Comparison of ENCODE assay signal across 8 cellular contexts in genomic region chr20:39269031-39269461, GRCh38.
DNase-seq lines count a peak whose midpoint lies in the region; ATAC-seq and TF ChIP-seq lines count a peak whose summit lies in the region.

No MANE protein-coding gene starts in this region.

- H3K27ac Mint-ChIP-seq in nephron: peak overlapping the region; percentile 71 to 81 (median 74)

- H3K79me1 ChIP-seq in IMR-90 (ENCODE audit: low read depth in 1 of 2, low read length in 2 of 2): no peaks in the 10 kb centered on the region

- POLR2A ChIA-PET in IMR-90 (lab: Charles Lee; ENCODE audit: unreplicated experiment): no interaction called here

- peaks cover 14% of the 10 kb centered on the region for H3K27me3 Mint-ChIP-seq in nephron (ENCODE audit: low read depth)

- no peak for TF ChIP-seq POLR2A in IMR-90 (IDR thresholded peaks at IDR 0.05; ENCODE audit: low read depth, low read length)

- BruUV-seq in IMR-90 (replicated peaks; lab: Mats Ljungman, UMichigan): no TSS peak

- H3K4me1 ChIP-seq in IMR-90 (ENCODE audit: control insufficient read depth, insufficient read depth, low read length) (no peaks in the 10 kb centered on the region), aorta (ENCODE audit: control insufficient read depth in 1 of 2, insufficient read depth in 2 of 2, low read length in 2 of 2) (no peaks in the 10 kb centered on the region)

- no peaks in the 10 kb centered on the region for H3K36me3 ChIP-seq in IMR-90 (ENCODE audit: control insufficient read depth, insufficient read depth, low read length)
- H3K36me3 ChIP-seq in WERI-Rb-1: no peaks in the 10 kb centered on the region
- no peaks in the 10 kb centered on the region for H3K36me3 ChIP-seq in aorta (ENCODE audit: control insufficient read depth in 1 of 2, insufficient read depth in 2 of 2, low read length in 1 of 2)

- 13% methylated on average over 1 of the region's 7 CpGs; no CpG with 5 or more reads in 1 of the 2 experiments for WGBS in IMR-90 (ENCODE audit: extremely low coverage in 2 of 2, insufficient read length in 1 of 2), 2 experiments
- WGBS in aorta, 2 donors: 48 to 61% methylated on average over 6 to 7 of the region's 7 CpGs

- peak; percentile 64 for TF ChIP-seq CTCF in IMR-90 (conservative IDR thresholded peaks at IDR 0.05; ENCODE audit: low read depth, low read length)
- TF ChIP-seq CTCF in WERI-Rb-1 (IDR thresholded peaks at IDR 0.05; ENCODE audit: low read depth, low read length): peak; percentile 88
- TF ChIP-seq CTCF in epithelial cell of proximal tubule (conservative IDR thresholded peaks at IDR 0.05; ENCODE audit: low read depth, low read length): peak; percentile 89
- TF ChIP-seq CTCF in nephron (IDR thresholded peaks at IDR 0.05; ENCODE audit: unreplicated experiment in 3 of 3): peak; percentile 87 to 94 (median 88)

- no peaks in the 10 kb centered on the region for H3K9me3 ChIP-seq in IMR-90 (ENCODE audit: control insufficient read depth, insufficient read depth, low read length)
- no peaks in the 10 kb centered on the region for H3K9me3 ChIP-seq in WERI-Rb-1 (ENCODE audit: severe bottlenecking)
- H3K9me3 ChIP-seq in aorta (ENCODE audit: control insufficient read depth, low read length): no peaks in the 10 kb centered on the region

- no peaks in the 10 kb centered on the region for H3K9me3 Mint-ChIP-seq in nephron

- no peak overlapping the region for H3K27ac ChIP-seq in IMR-90 (ENCODE audit: insufficient read depth, low read length)
- H3K27ac ChIP-seq in WERI-Rb-1: no peak overlapping the region
- no peak overlapping the region for H3K27ac ChIP-seq in aorta (ENCODE audit: low read depth in 1 of 2, low read length in 2 of 2)

- no peak overlapping the region for H2BK20ac ChIP-seq in IMR-90 (ENCODE audit: low read depth, low read length)

- no peak overlapping the region for H3K4me3 ChIP-seq in IMR-90 (ENCODE audit: insufficient read depth, low read depth, low read length)
- no peak overlapping the region for H3K4me3 ChIP-seq in WERI-Rb-1 (ENCODE audit: low read depth, low read length)
- H3K4me3 ChIP-seq in epithelial cell of proximal tubule (ENCODE audit: low read depth, low read length): no peak overlapping the region
- no peak overlapping the region for H3K4me3 ChIP-seq in aorta (ENCODE audit: low read length in 2 of 2)

- no peak overlapping the region for H4K91ac ChIP-seq in IMR-90 (ENCODE audit: insufficient read depth, low read depth, low read length)

- H3K27me3 ChIP-seq in IMR-90 (ENCODE audit: control insufficient read depth, insufficient read depth, low read length): no peaks in the 10 kb centered on the region
- H3K27me3 ChIP-seq in WERI-Rb-1 (ENCODE audit: insufficient read depth, low read depth, severe bottlenecking): peaks cover 76% of the 10 kb centered on the region
- H3K27me3 ChIP-seq in aorta (ENCODE audit: control insufficient read depth in 1 of 2, insufficient read depth in 2 of 2, low read length in 1 of 2): no peaks in the 10 kb centered on the region

- H3K56ac ChIP-seq in IMR-90 (ENCODE audit: extremely low read depth, insufficient read depth, low read length): no peak overlapping the region

- peak; percentile 62 for ATAC-seq in GM18909 (IDR thresholded peaks at IDR 0.05; ENCODE audit: poor library complexity, unreplicated experiment)
- ATAC-seq in IMR-90 (ENCODE audit: low read depth): peak; percentile 89
- ATAC-seq in aorta (ENCODE audit: low FRiP score): peak; percentile 73
- ATAC-seq in GM19467 (IDR thresholded peaks at IDR 0.05; ENCODE audit: unreplicated experiment): no peak

- no peak overlapping the region for H2BK15ac ChIP-seq in IMR-90 (ENCODE audit: low read depth, low read length)

- H3K23ac ChIP-seq in IMR-90 (ENCODE audit: low read depth, low read length): no peak overlapping the region

- no peak overlapping the region for H3K9ac ChIP-seq in IMR-90 (ENCODE audit: low read depth, low read length)

- no peak overlapping the region for H2BK120ac ChIP-seq in IMR-90 (ENCODE audit: low read depth, low read length)

- no peak overlapping the region for H2AFZ ChIP-seq in IMR-90 (replicated peaks; ENCODE audit: low read length, poor library complexity)

- peak overlapping the region; percentile 19 for H2AK9ac ChIP-seq in IMR-90 (replicated peaks; ENCODE audit: low read depth, low read length, poor library complexity)

- peak; percentile 71 for TF ChIP-seq RAD21 in IMR-90 (IDR thresholded peaks at IDR 0.05; ENCODE audit: low read length)

- no peak overlapping the region for H3K14ac ChIP-seq in IMR-90 (replicated peaks; ENCODE audit: low read depth, low read length)

- in situ Hi-C loops in IMR-90 (cut with MboI; ENCODE audit: low sequenced_read_pairs): no loop called here

- H3K4ac ChIP-seq in IMR-90 (ENCODE audit: low read depth, low read length): no peak overlapping the region

- H3K4me1 Mint-ChIP-seq in nephron: peaks cover 41% of the 10 kb centered on the region

- H3K36me3 Mint-ChIP-seq in nephron (ENCODE audit: low read depth): no peaks in the 10 kb centered on the region

- no peak overlapping the region for H2AK5ac ChIP-seq in IMR-90 (ENCODE audit: low read depth, low read length)

- dilution Hi-C loops in IMR-90 (cut with HindIII; ENCODE audit: low sequenced_read_pairs, unreplicated experiment): no loop called here

- H4K20me1 ChIP-seq in IMR-90 (ENCODE audit: insufficient read depth, low read length): no peaks in the 10 kb centered on the region

- DNase-seq in CD1c-positive myeloid dendritic cell (ENCODE audit: extremely low spot score) (peak; percentile 4), IMR-90 (peak; percentile 3), WERI-Rb-1 (peak; percentile 48), epithelial cell of proximal tubule (ENCODE audit: low read depth) (no peak), aorta (peak in 1 of 2 donors; percentile 84)

- H4K8ac ChIP-seq in IMR-90 (ENCODE audit: low read depth in 2 of 2, low read length in 2 of 2): no peak overlapping the region

- intact Hi-C loops in IMR-90 (cut with micrococcal nuclease): loop anchor here (1.0 kb wide), 2 partner anchors 1420 to 1694 kb away; partner anchors contain the start of gene MAFB
- intact Hi-C loops in aorta (cut with DNase I): loop anchor here (2.0 to 5.0 kb wide), 2 partner anchors 604 to 1693 kb away; no protein-coding TSS in a partner anchor

- no peak overlapping the region for H3K18ac ChIP-seq in IMR-90 (ENCODE audit: low read depth, low read length)

- no peaks in the 10 kb centered on the region for H3K9me1 ChIP-seq in IMR-90 (ENCODE audit: insufficient read depth, low read length)

- H3K4me2 ChIP-seq in IMR-90 (ENCODE audit: low read depth, low read length): no peak overlapping the region

- no peak overlapping the region for H2BK5ac ChIP-seq in IMR-90 (ENCODE audit: low read depth, low read length, poor library complexity, severe bottlenecking)

- H4K5ac ChIP-seq in IMR-90 (ENCODE audit: low read depth, low read length): no peak overlapping the region

- CTCF ChIA-PET in IMR-90 (lab: Yijun Ruan, JAX): interaction anchor here (0.8 to 1.0 kb wide), 2 partner anchors 10 to 1421 kb away, joined by 3 to 4 read pairs; no protein-coding TSS in a partner anchor

- no peak overlapping the region for H3K4me3 Mint-ChIP-seq in nephron

TF ChIP-seq in IMR-90, 13 proteins besides CTCF, POLR2A, EP300 and RAD21:
- TF ChIP-seq SMC3 (IDR thresholded peaks at IDR 0.05; ENCODE audit: low read depth, low read length) (peak; percentile 51), USF2 (IDR thresholded peaks at IDR 0.05; ENCODE audit: low read depth, low read length) (no peak), MAFK (IDR thresholded peaks at IDR 0.05; ENCODE audit: low read depth, low read length) (no peak)
